In the genomic region with DNA sequence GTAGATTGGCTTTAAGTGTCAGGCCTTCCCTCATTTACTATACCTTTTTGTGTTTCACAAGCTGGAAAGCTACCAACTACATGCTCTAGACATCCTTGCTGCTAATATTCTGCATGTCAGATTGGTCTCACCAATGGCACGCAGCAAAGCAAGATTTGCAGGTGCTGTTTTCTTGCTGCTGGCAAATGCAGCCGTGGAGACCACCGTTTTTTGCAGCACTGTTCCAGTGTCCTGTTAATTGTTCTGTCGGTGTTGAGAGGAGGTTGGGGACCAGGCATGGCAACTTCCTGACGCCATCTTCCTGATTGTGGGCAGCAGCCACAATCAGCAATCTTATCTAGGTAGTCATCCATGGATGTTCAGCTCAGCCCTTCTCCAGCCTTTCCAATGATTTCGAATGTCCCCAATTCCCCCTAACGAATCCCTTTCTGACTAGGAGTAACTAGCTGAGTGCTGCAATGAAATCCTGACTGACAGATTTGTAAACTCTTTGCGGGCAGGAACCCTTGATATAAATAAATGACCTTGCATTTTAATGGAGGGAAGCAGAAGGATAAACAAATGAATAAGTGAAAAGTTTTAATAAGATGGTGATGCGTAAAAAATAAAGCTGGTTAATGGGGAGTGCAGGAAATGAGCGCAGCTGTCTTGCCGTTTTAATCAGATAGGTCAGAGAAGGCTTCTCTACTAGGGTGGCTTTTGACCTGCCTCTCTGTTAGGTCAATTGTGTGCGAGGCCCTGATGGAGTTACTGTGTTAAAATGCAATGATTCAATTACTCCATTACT, we compare ENCODE assay signal across 8 cellular contexts. TPM values are rescaled to one million over a fixed set of nuclear protein-coding genes. Genes with fewer than 3 reads are reported as not detected.
DNase-seq lines count a peak whose midpoint lies in the region; ATAC-seq and TF ChIP-seq lines count a peak whose summit lies in the region.

No MANE protein-coding gene starts in this region.

- H4K20me1 ChIP-seq in smooth muscle cell (ENCODE audit: low read depth), result no peaks in the 10 kb centered on the region

- no peaks in the 10 kb centered on the region for H3K9me3 Mint-ChIP-seq in activated CD8-positive, alpha-beta memory T cell treated with anti-CD3 and anti-CD28 coated beads, Interleukin-2, amount 10 ng/mL, durations not matched to agents 7 days and 5 days (ENCODE audit: low read depth)
- peaks cover 12% of the 10 kb centered on the region for H3K9me3 Mint-ChIP-seq in glutamatergic neuron (ENCODE audit: unreplicated experiment)

- peaks cover 5% of the 10 kb centered on the region for H3K36me3 Mint-ChIP-seq in activated CD8-positive, alpha-beta memory T cell treated with anti-CD3 and anti-CD28 coated beads, Interleukin-2, amount 10 ng/mL, durations not matched to agents 7 days and 5 days
- H3K36me3 Mint-ChIP-seq in T-helper 17 cell (ENCODE audit: low read depth), result peaks cover 5% of the 10 kb centered on the region
- H3K36me3 Mint-ChIP-seq in glutamatergic neuron (ENCODE audit: unreplicated experiment), result no peaks in the 10 kb centered on the region

- H3K27me3 ChIP-seq in smooth muscle cell (ENCODE audit: low read depth), result no peaks in the 10 kb centered on the region

- ATAC-seq in activated CD8-positive, alpha-beta memory T cell treated with anti-CD3 and anti-CD28 coated beads, Interleukin-2, amount 10 ng/mL, durations not matched to agents 7 days and 5 days, result no peak
- ATAC-seq in T-helper 17 cell (peak; percentile 6), HG02884 (IDR thresholded peaks at IDR 0.05; ENCODE audit: unreplicated experiment) (no peak)

- H3K9ac ChIP-seq in smooth muscle cell (ENCODE audit: low read depth), result peak overlapping the region; percentile 90

- peak overlapping the region; percentile 79 for H3K4me3 ChIP-seq in smooth muscle cell

- peaks cover 36% of the 10 kb centered on the region for H3K4me1 Mint-ChIP-seq in activated CD8-positive, alpha-beta memory T cell treated with anti-CD3 and anti-CD28 coated beads, Interleukin-2, amount 10 ng/mL, durations not matched to agents 7 days and 5 days
- H3K4me1 Mint-ChIP-seq in T-helper 17 cell (peaks cover 28% of the 10 kb centered on the region), glutamatergic neuron (ENCODE audit: low read depth, unreplicated experiment) (peaks cover 25% of the 10 kb centered on the region)

- WGBS in smooth muscle cell (ENCODE audit: low lambda C conversion rate), result 78% methylated on average over 12 of the region's 12 CpGs

- peaks cover 14% of the 10 kb centered on the region for H3K4me1 ChIP-seq in smooth muscle cell (ENCODE audit: low read depth)

- H3K4me2 ChIP-seq in smooth muscle cell, result peak overlapping the region; percentile 92

- peak overlapping the region; percentile 100 for H2AFZ ChIP-seq in smooth muscle cell (ENCODE audit: low read depth)

- peaks cover 2% of the 10 kb centered on the region for H3K79me2 ChIP-seq in smooth muscle cell (ENCODE audit: low read depth)

- no peak for DNase-seq in activated CD8-positive, alpha-beta memory T cell treated with anti-CD3 and anti-CD28 coated beads, Interleukin-2, amount 10 ng/mL, durations not matched to agents 7 days and 5 days
- no peak for DNase-seq in activated CD8-positive, alpha-beta memory T cell treated with anti-CD3 and anti-CD28 coated beads, Interleukin-2, amount 50 U/mL, for 4 hours
- DNase-seq in T-helper 17 cell, result no peak
- no peak for DNase-seq in glutamatergic neuron
- no peak for DNase-seq in smooth muscle cell (lab: John Stamatoyannopoulos, UW; ENCODE audit: unreplicated experiment)
- DNase-seq in epidermal melanocyte (ENCODE audit: insufficient read length, low spot score), result no peak
- DNase-seq in NCI-H226, result no peak

- CTCF ChIA-PET in activated CD8-positive, alpha-beta memory T cell treated with anti-CD3 and anti-CD28 coated beads, Interleukin-2, amount 10 ng/mL, durations not matched to agents 7 days and 5 days (lab: Charles Lee), result interaction anchor here (0.6 to 1.8 kb wide), 7 partner anchors 19 to 425 kb away, joined by 3 to 8 read pairs (median 3); no protein-coding TSS in a partner anchor

- no peaks in the 10 kb centered on the region for H3F3A ChIP-seq in smooth muscle cell (ENCODE audit: low read depth)

- TF ChIP-seq CTCF in glutamatergic neuron (IDR thresholded peaks at IDR 0.05; ENCODE audit: partially characterized antibody, unreplicated experiment), result no peak
- TF ChIP-seq CTCF in smooth muscle cell (IDR thresholded peaks at IDR 0.05; ENCODE audit: borderline replicate concordance, insufficient read depth, poor library complexity, severe bottlenecking), result no peak

- H3K9me3 ChIP-seq in T-helper 17 cell (ENCODE audit: control insufficient read depth, low read length, poor library complexity, severe bottlenecking) (no peaks in the 10 kb centered on the region), smooth muscle cell (replicated peaks; ENCODE audit: low read depth) (no peaks in the 10 kb centered on the region)

- H3K27me3 Mint-ChIP-seq in activated CD8-positive, alpha-beta memory T cell treated with anti-CD3 and anti-CD28 coated beads, Interleukin-2, amount 10 ng/mL, durations not matched to agents 7 days and 5 days, result peaks cover 14% of the 10 kb centered on the region
- peaks cover 22% of the 10 kb centered on the region for H3K27me3 Mint-ChIP-seq in T-helper 17 cell
- H3K27me3 Mint-ChIP-seq in glutamatergic neuron (ENCODE audit: unreplicated experiment), result peaks cover 5% of the 10 kb centered on the region

- H3K27ac Mint-ChIP-seq in activated CD8-positive, alpha-beta memory T cell treated with anti-CD3 and anti-CD28 coated beads, Interleukin-2, amount 10 ng/mL, durations not matched to agents 7 days and 5 days, result peak overlapping the region; percentile 100
- peak overlapping the region; percentile 100 for H3K27ac Mint-ChIP-seq in T-helper 17 cell
- H3K27ac Mint-ChIP-seq in glutamatergic neuron (ENCODE audit: unreplicated experiment), result peak overlapping the region; percentile 99

- H3K4me3 Mint-ChIP-seq in activated CD8-positive, alpha-beta memory T cell treated with anti-CD3 and anti-CD28 coated beads, Interleukin-2, amount 10 ng/mL, durations not matched to agents 7 days and 5 days, result peak overlapping the region; percentile 96
- H3K4me3 Mint-ChIP-seq in T-helper 17 cell, result peak overlapping the region; percentile 95
- H3K4me3 Mint-ChIP-seq in glutamatergic neuron (ENCODE audit: unreplicated experiment), result peak overlapping the region; percentile 92

- H3K27ac ChIP-seq in smooth muscle cell (ENCODE audit: low read depth), result peak overlapping the region; percentile 95

- no peaks in the 10 kb centered on the region for H3K36me3 ChIP-seq in smooth muscle cell (ENCODE audit: low read depth)

RNA-seq across cellular contexts. Expression of gene CRADD, which starts 0.6 kb away (rescaled TPM):
- 10 to 100 TPM; 10.8 to 13.1 TPM for total RNA-seq in activated CD8-positive, alpha-beta memory T cell treated with anti-CD3 and anti-CD28 coated beads, Interleukin-2, amount 10 ng/mL, durations not matched to agents 7 days and 5 days
- total RNA-seq in T-helper 17 cell (10 to 100 TPM; 13.0 to 14.4 TPM), glutamatergic neuron (ENCODE audit: unreplicated experiment) (18.8 TPM), smooth muscle cell (16.8 and 28.6 TPM in 2 replicates)
- polyA plus RNA-seq in smooth muscle cell, result 10.7 and 18.6 TPM in 2 replicates
